ENCODE assay signal across 8 cellular contexts in genomic region chr17:6639651-6640535, GRCh38. TPM values are rescaled to one million over a fixed set of nuclear protein-coding genes. Genes with fewer than 3 reads are reported as not detected.
DNase-seq lines count a peak whose midpoint lies in the region; ATAC-seq, FAIRE-seq and TF ChIP-seq lines count a peak whose summit lies in the region.

No MANE protein-coding gene starts in this region.

- H3K9me3 Mint-ChIP-seq in Caco-2 (ENCODE audit: unreplicated experiment) (no peaks in the 10 kb centered on the region), brain (no peaks in the 10 kb centered on the region), immature natural killer cell (no peaks in the 10 kb centered on the region)

- H3K4me3 Mint-ChIP-seq in Caco-2 (ENCODE audit: unreplicated experiment) = peak overlapping the region; percentile 91
- H3K4me3 Mint-ChIP-seq in brain = peak overlapping the region; percentile 94 to 99 (median 97)
- H3K4me3 Mint-ChIP-seq in immature natural killer cell = peak overlapping the region; percentile 93 to 99 (median 97)

- no peak for TF ChIP-seq POLR2A in spleen (IDR thresholded peaks at IDR 0.05)

- H3K27ac Mint-ChIP-seq in Caco-2 (ENCODE audit: unreplicated experiment) = peak overlapping the region; percentile 95
- peak overlapping the region; percentile 98 to 100 (median 100) for H3K27ac Mint-ChIP-seq in brain
- H3K27ac Mint-ChIP-seq in immature natural killer cell = peak overlapping the region; percentile 43 to 100 (median 99)

- CTCF ChIA-PET in Caco-2 (lab: Charles Lee) = interaction anchor here (0.7 to 1.0 kb wide), 3 partner anchors 9 to 209 kb away, joined by 3 read pairs; no protein-coding TSS in a partner anchor

- peaks cover 9% of the 10 kb centered on the region for H3K36me3 Mint-ChIP-seq in Caco-2 (ENCODE audit: insufficient read depth, unreplicated experiment)
- H3K36me3 Mint-ChIP-seq in brain = peaks cover 12% of the 10 kb centered on the region
- peaks cover 0 to 12% (median 0%) of the 10 kb centered on the region in 3 donors for H3K36me3 Mint-ChIP-seq in immature natural killer cell

- H2AFZ ChIP-seq in OCI-LY3 (ENCODE audit: low read depth, low read length) = peak overlapping the region; percentile 100

- intact Hi-C loops in Caco-2 (cut with micrococcal nuclease; ENCODE audit: unreplicated experiment) = loop anchor here (5.0 kb wide), 1 partner anchor 168 kb away; no protein-coding TSS in a partner anchor
- intact Hi-C loops in spleen (cut with DNase I; ENCODE audit: low total_unique reads) = no loop called here

- FAIRE-seq in RCC 7860 (lab: Jason Lieb, UNC) = no peak

- no peak for TF ChIP-seq CTCF in Caco-2 (IDR thresholded peaks at IDR 0.05; ENCODE audit: insufficient read depth in 1 of 2, low read depth in 1 of 2, low read length in 1 of 2, severe bottlenecking in 1 of 2, unreplicated experiment in 1 of 2)
- no peak for TF ChIP-seq CTCF in OCI-LY3 (IDR thresholded peaks at IDR 0.05; ENCODE audit: low read depth, low read length)
- no peak for TF ChIP-seq CTCF in brain (conservative IDR thresholded peaks at IDR 0.05)
- no peak for TF ChIP-seq CTCF in spleen (IDR thresholded peaks at IDR 0.05 in 8 of 11, conservative IDR thresholded peaks at IDR 0.05 in 3 of 11)

- POLR2A ChIA-PET in Caco-2 (lab: Charles Lee) = no interaction called here

- WGBS in spleen, 5 donors = 1% methylated on average over 27 to 66 of the region's 66 CpGs

- H3K4me1 Mint-ChIP-seq in Caco-2 (ENCODE audit: low read depth, unreplicated experiment) = no peaks in the 10 kb centered on the region
- H3K4me1 Mint-ChIP-seq in brain = peaks cover 59% of the 10 kb centered on the region
- peaks cover 32 to 49% of the 10 kb centered on the region in 2 donors for H3K4me1 Mint-ChIP-seq in immature natural killer cell

- no peaks in the 10 kb centered on the region for H4K20me1 ChIP-seq in OCI-LY3 (ENCODE audit: insufficient read depth, low read length)

- H3K4me2 ChIP-seq in OCI-LY3 (ENCODE audit: low read length) = peak overlapping the region; percentile 93

- DNase-seq in Caco-2 (peak in 1 of 2 experiments; percentile 37), H7 (peak; percentile 78), immature natural killer cell (peak in 2 of 3 donors; percentile 8 to 19), spleen (peak; percentile 89), RCC 7860 (ENCODE audit: low spot score) (no peak)

- H3K27me3 ChIP-seq in Caco-2 (replicated peaks; ENCODE audit: control insufficient read depth, insufficient read depth, low read length) (no peaks in the 10 kb centered on the region), H7 (ENCODE audit: control insufficient read depth, insufficient read depth, low read length) (no peaks in the 10 kb centered on the region), OCI-LY3 (ENCODE audit: low read depth, low read length) (no peaks in the 10 kb centered on the region), spleen (replicated peaks in 1 of 7) (no peaks in the 10 kb centered on the region)

- H3K36me3 ChIP-seq in Caco-2 (ENCODE audit: control insufficient read depth, insufficient read depth, low read length) = no peaks in the 10 kb centered on the region
- H3K36me3 ChIP-seq in H7 (replicated peaks; ENCODE audit: control insufficient read depth, insufficient read depth, low read length) = peaks cover 4% of the 10 kb centered on the region
- H3K36me3 ChIP-seq in OCI-LY3 (replicated peaks; ENCODE audit: low read depth, low read length) = peaks cover 16% of the 10 kb centered on the region
- peaks cover 0 to 32% (median 20%) of the 10 kb centered on the region in 6 donors for H3K36me3 ChIP-seq in spleen

- no peaks in the 10 kb centered on the region for H3K4me1 ChIP-seq in Caco-2
- peaks cover 8% of the 10 kb centered on the region for H3K4me1 ChIP-seq in OCI-LY3 (ENCODE audit: low read length)
- H3K4me1 ChIP-seq in spleen = peaks cover 24 to 74% (median 42%) of the 10 kb centered on the region in 6 donors

- H3K9me3 ChIP-seq in Caco-2 (no peaks in the 10 kb centered on the region), OCI-LY3 (ENCODE audit: insufficient read depth, low read length) (no peaks in the 10 kb centered on the region), spleen (no peaks in the 10 kb centered on the region)

- BruUV-seq in Caco-2 (replicated peaks; lab: Mats Ljungman, UMichigan) = no TSS peak

- no peak for ATAC-seq in GM19397 (IDR thresholded peaks at IDR 0.05; ENCODE audit: unreplicated experiment)

- peak overlapping the region; percentile 89 for H3K9ac ChIP-seq in OCI-LY3 (ENCODE audit: low read length)

- H3K4me3 ChIP-seq in Caco-2 (ENCODE audit: low read depth, low read length) = peak overlapping the region; percentile 71
- peak overlapping the region; percentile 68 for H3K4me3 ChIP-seq in H7 (ENCODE audit: insufficient read depth, low read depth, low read length)
- peak overlapping the region; percentile 95 for H3K4me3 ChIP-seq in OCI-LY3 (ENCODE audit: low read length)
- peak overlapping the region; percentile 82 to 97 (median 92) for H3K4me3 ChIP-seq in spleen

- H3K27ac ChIP-seq in OCI-LY3 (ENCODE audit: low read length) = peak overlapping the region; percentile 84
- H3K27ac ChIP-seq in spleen = peak overlapping the region; percentile 78 to 93 (median 91)

- no peaks in the 10 kb centered on the region for H3K27me3 Mint-ChIP-seq in Caco-2 (ENCODE audit: insufficient read depth, unreplicated experiment)
- H3K27me3 Mint-ChIP-seq in brain = peaks cover 12% of the 10 kb centered on the region
- peaks cover 8 to 14% (median 12%) of the 10 kb centered on the region in 3 donors for H3K27me3 Mint-ChIP-seq in immature natural killer cell (ENCODE audit: low read depth in 3 of 3)

- H3K79me2 ChIP-seq in OCI-LY3 (ENCODE audit: low read length) = peaks cover 37% of the 10 kb centered on the region

RNA-seq across cellular contexts. Expression of gene KIAA0753, which starts 0.6 kb away (rescaled TPM):
- total RNA-seq in Caco-2 (2022) (7.7 and 9.8 TPM in 2 replicates), spleen (10 to 100 TPM; 13.1 to 21.8 (median 18.9) TPM)
- total RNA-seq in H7 (2014; rRNA removed; shearing (Covaris generic)) = 13.1 and 13.9 TPM in 2 replicates
- polyA plus RNA-seq in brain (ENCODE audit: insufficient read depth, low read depth, low replicate concordance) (8.7 TPM), immature natural killer cell (1 to 10 TPM in 2 of 3 donors, under 1 TPM in 1; 0.19 to 2.0 (median 1.1) TPM), spleen (1 to 10 TPM; 4.2 to 9.5 (median 5.6) TPM)

RNA-seq across cellular contexts. Expression of gene TXNDC17, which starts 1.0 kb away (rescaled TPM):
- total RNA-seq in Caco-2 (2022) = 59.1 and 68.6 TPM in 2 replicates
- total RNA-seq in H7 (2014; rRNA removed; shearing (Covaris generic)) = 129 and 172 TPM in 2 replicates
- polyA plus RNA-seq in brain (ENCODE audit: insufficient read depth, low read depth, low replicate concordance) = 90.4 TPM
- polyA plus RNA-seq in immature natural killer cell = 100 to 1,000 TPM in 2 of 3 donors, 10 to 100 TPM in 1; 79.2 to 111 (median 107) TPM
- total RNA-seq in spleen = 100 to 1,000 TPM in 2 of 7 donors, 10 to 100 TPM in 5; 38.8 to 114 (median 76.2) TPM
- polyA plus RNA-seq in spleen = 100 to 1,000 TPM in 2 of 3 donors, 10 to 100 TPM in 1; 90.5 to 215 (median 140) TPM

RNA-seq across cellular contexts. Expression of gene MED31, which starts 11.5 kb away (rescaled TPM):
- 9.5 and 10.2 TPM in 2 replicates for total RNA-seq in Caco-2 (2022)
- 3.9 and 6.3 TPM in 2 replicates for total RNA-seq in H7 (2014; rRNA removed; shearing (Covaris generic))
- 18.2 TPM for polyA plus RNA-seq in brain (ENCODE audit: insufficient read depth, low read depth, low replicate concordance)
- 10 to 100 TPM; 34.0 to 50.8 (median 34.4) TPM for polyA plus RNA-seq in immature natural killer cell
- 10 to 100 TPM in 6 of 7 donors, 1 to 10 TPM in 1; 6.0 to 18.2 (median 16.1) TPM for total RNA-seq in spleen
- polyA plus RNA-seq in spleen = 10 to 100 TPM; 17.3 to 28.9 (median 17.5) TPM

RNA-seq across cellular contexts. Expression of gene C17orf100, which starts 11.7 kb away (rescaled TPM):
- total RNA-seq in Caco-2 (2022) (3.1 and 3.4 TPM in 2 replicates), spleen (1 to 10 TPM; 1.1 to 2.8 (median 2.3) TPM)
- 0.37 and 0.55 TPM in 2 replicates for total RNA-seq in H7 (2014; rRNA removed; shearing (Covaris generic))
- polyA plus RNA-seq in brain (ENCODE audit: insufficient read depth, low read depth, low replicate concordance) (12.3 TPM), immature natural killer cell (1 to 10 TPM in 2 of 3 donors, not detected in 1; 1.7 to 5.2 TPM), spleen (1 to 10 TPM; 4.2 to 4.7 (median 4.3) TPM)
